ENCODE assay signal across 8 cellular contexts in genomic region chr2:173402405-173402974, GRCh38. TPM values are rescaled to one million over a fixed set of nuclear protein-coding genes. Genes with fewer than 3 reads are reported as not detected.
DNase-seq lines count a peak whose midpoint lies in the region; ATAC-seq and TF ChIP-seq lines count a peak whose summit lies in the region.

No MANE protein-coding gene starts in this region.

- no peak overlapping the region for H3K27ac ChIP-seq in HCT116 (ENCODE audit: low read depth, low read length)

- no peaks in the 10 kb centered on the region for H4K20me1 ChIP-seq in HCT116 (ENCODE audit: insufficient read depth)

- no TSS peak for BruUV-seq in HCT116 (replicated peaks; lab: Mats Ljungman, UMichigan)

- TF ChIP-seq CTCF in HCT116 (IDR thresholded peaks at IDR 0.05 in 2 of 3, conservative IDR thresholded peaks at IDR 0.05 in 1 of 3; ENCODE audit: borderline replicate concordance in 1 of 3, insufficient read depth in 1 of 3, low read depth in 2 of 3, low read length in 2 of 3): peak; percentile 85 to 91 (median 88)
- peak; percentile 83 for TF ChIP-seq CTCF in astrocyte of the spinal cord (IDR thresholded peaks at IDR 0.05; ENCODE audit: low read depth, low read length)

- H3K4me2 ChIP-seq in HCT116 (ENCODE audit: low read length) (peak overlapping the region; percentile 57), skeletal muscle satellite cell (ENCODE audit: low read length) (peak overlapping the region; percentile 79)

- peak; percentile 89 for DNase-seq in DMS 273 treated with DMSO at 0.1 percent for 48 hours (lab: John Stamatoyannopoulos, UW)
- peak; percentile 80 for DNase-seq in HCT116 (ENCODE audit: low read depth, low spot score)
- DNase-seq in NCI-H1930 (lab: John Stamatoyannopoulos, UW): peak; percentile 78 to 80
- DNase-seq in T1000 (lab: John Stamatoyannopoulos, UW): peak; percentile 61
- DNase-seq in astrocyte of the spinal cord (ENCODE audit: low read depth, low spot score): peak; percentile 82
- peak; percentile 64 for DNase-seq in iPS DF 4.7 (ENCODE audit: extremely low read depth, low spot score)

- peak; percentile 96 for ATAC-seq in HCT116
- no peak for ATAC-seq in GM18907 (IDR thresholded peaks at IDR 0.05; ENCODE audit: unreplicated experiment)

- H3K27me3 ChIP-seq in HCT116 (ENCODE audit: insufficient read depth, low read length) (no peaks in the 10 kb centered on the region), skeletal muscle satellite cell (ENCODE audit: control insufficient read depth, insufficient read depth, low read length) (peaks cover 57% of the 10 kb centered on the region)

- H3K9ac ChIP-seq in HCT116 (ENCODE audit: low read length) (no peak overlapping the region), skeletal muscle satellite cell (ENCODE audit: low read depth, low read length) (no peak overlapping the region)

- RAD21 ChIA-PET in HCT116 (lab: Charles Lee; ENCODE audit: low non-redundant PET in 1 of 2, low total read pairs in 2 of 2, uncharacterized antibody in 2 of 2, unreplicated experiment in 2 of 2): interaction anchor here (0.6 to 1.9 kb wide), 4 partner anchors 47 to 482 kb away, joined by 4 to 10 read pairs (median 6); no protein-coding TSS in a partner anchor

- TF ChIP-seq POLR2A in HCT116 (IDR thresholded peaks at IDR 0.05; ENCODE audit: borderline replicate concordance, extremely low read depth, insufficient read depth, insufficient read length): no peak

- H3K79me2 ChIP-seq in HCT116 (ENCODE audit: insufficient read depth, low read length): no peaks in the 10 kb centered on the region

- peak; percentile 98 for TF ChIP-seq RAD21 in HCT116 (IDR thresholded peaks at IDR 0.05; ENCODE audit: low read depth)

- H3K9me3 ChIP-seq in HCT116 (ENCODE audit: control insufficient read depth in 1 of 2, insufficient read depth in 1 of 2, low read depth in 1 of 2, low read length in 2 of 2): no peaks in the 10 kb centered on the region
- no peaks in the 10 kb centered on the region for H3K9me3 ChIP-seq in skeletal muscle satellite cell (replicated peaks; ENCODE audit: low read length)

- in situ Hi-C loops in astrocyte of the spinal cord (cut with HindIII; ENCODE audit: low sequenced_read_pairs): loop anchor here (25.0 kb wide), 1 partner anchor 935 kb away; the partner anchor contains the start of gene SP9

- intact Hi-C loops in HCT116 (cut with micrococcal nuclease): loop anchor here (1.0 to 10.0 kb wide), 8 partner anchors 47 to 943 kb away; no protein-coding TSS in a partner anchor

- peak overlapping the region; percentile 75 for H2AFZ ChIP-seq in HCT116 (ENCODE audit: low read depth, low read length, poor library complexity, severe bottlenecking)

- H3K36me3 ChIP-seq in HCT116 (ENCODE audit: control insufficient read depth in 1 of 2, insufficient read depth in 2 of 2, low read length in 2 of 2): no peaks in the 10 kb centered on the region
- no peaks in the 10 kb centered on the region for H3K36me3 ChIP-seq in skeletal muscle satellite cell (ENCODE audit: insufficient read depth, low read length)

- H3K4me1 ChIP-seq in HCT116 (ENCODE audit: control insufficient read depth in 1 of 2, insufficient read depth in 2 of 2, low read length in 2 of 2) (peaks cover 0 to 14% of the 10 kb centered on the region in 2 experiments; a peak in 1 of 4 replicates), skeletal muscle satellite cell (ENCODE audit: control insufficient read depth, insufficient read depth, low read length) (peaks cover 3% of the 10 kb centered on the region)

- H3K9me2 ChIP-seq in HCT116 (ENCODE audit: insufficient read depth): no peaks in the 10 kb centered on the region

- peak overlapping the region; percentile 19 to 35 for H3K4me3 ChIP-seq in HCT116 (replicated peaks in 1 of 2; ENCODE audit: low read depth in 1 of 2, low read length in 2 of 2)
- no peak overlapping the region for H3K4me3 ChIP-seq in astrocyte of the spinal cord (ENCODE audit: low read depth, low read length)
- H3K4me3 ChIP-seq in skeletal muscle satellite cell (ENCODE audit: low read length): no peak overlapping the region

- CTCF ChIA-PET in HCT116 (lab: Charles Lee): interaction anchor here (1.0 to 4.5 kb wide), 12 partner anchors 11 to 939 kb away, joined by 3 to 75 read pairs (median 4); no protein-coding TSS in a partner anchor

- POLR2A ChIA-PET in HCT116 (lab: Charles Lee): interaction anchor here (0.7 to 1.9 kb wide), 3 partner anchors 12 to 348 kb away, joined by 3 to 5 read pairs (median 4); no protein-coding TSS in a partner anchor

TF ChIP-seq in HCT116, 20 proteins besides CTCF, POLR2A, EP300 and RAD21:
- TF ChIP-seq YY1 (IDR thresholded peaks at IDR 0.05; ENCODE audit: extremely low read depth, insufficient replicate concordance, low read depth, low read length) (peak; percentile 20), ATF3 (IDR thresholded peaks at IDR 0.05) (no peak)

RNA-seq across cellular contexts. Expression of gene CDCA7, which starts 47.8 kb away (rescaled TPM):
- 57.9 TPM for total RNA-seq in HCT116 (2021; ENCODE audit: unreplicated experiment)
- 12.9 and 20.0 TPM in 2 replicates for polyA plus RNA-seq in HCT116 (2012)
- total RNA-seq in skeletal muscle satellite cell (2012; rRNA removed): 13.9 and 14.0 TPM in 2 replicates

Comparison
In these comparisons a context has a peak if more than half of its experiments do, and no peak if none do; other contexts are left out.
1. H3K4me3 ChIP-seq: peak in HCT116 (2 of 2); none in astrocyte of the spinal cord (single experiment) and skeletal muscle satellite cell (single experiment).
2. Peak in every context shown above with its lines, with median percentiles within 50 percentile points of each other: DNase-seq.